10 cellular contexts compared by ENCODE assay signal in genomic region chr15:83654379-83655236, GRCh38. TPM values are rescaled to one million over a fixed set of nuclear protein-coding genes. Genes with fewer than 3 reads are reported as not detected.
DNase-seq lines count a peak whose midpoint lies in the region; ATAC-seq and TF ChIP-seq lines count a peak whose summit lies in the region.
"Had no signal": no experiment of that assay in that cellular context is flagged by ENCODE, and none has a peak within 500 bp of the region (broad histone marks: within the 10 kb centered on the region; RNA-seq: fewer than 3 reads in every experiment).

No MANE protein-coding gene starts in this region.

- H3K27me3 ChIP-seq in RWPE2 (ENCODE audit: insufficient read depth, poor library complexity, severe bottlenecking), result peaks cover 23% of the 10 kb centered on the region
- H3K27me3 ChIP-seq in mesendoderm (ENCODE audit: insufficient read depth, low read length, poor library complexity), result peaks cover 4% of the 10 kb centered on the region
- no peaks in the 10 kb centered on the region for H3K27me3 ChIP-seq in testis

- TF ChIP-seq CTCF in RWPE2 (IDR thresholded peaks at IDR 0.05; ENCODE audit: poor library complexity, severe bottlenecking), result no peak
- no peak for TF ChIP-seq CTCF in fibroblast of mammary gland (conservative IDR thresholded peaks at IDR 0.05; ENCODE audit: control insufficient read depth, insufficient read depth, low read depth, low read length)
- TF ChIP-seq CTCF in testis (IDR thresholded peaks at IDR 0.05), result no peak

- WGBS in mesendoderm (ENCODE audit: extremely low coverage, insufficient coverage, low lambda C conversion rate), result no CpG with 5 or more reads among the region's 67 CpGs
- WGBS in testis, 2 donors, result 5 to 7% methylated on average over 61 to 66 of the region's 67 CpGs

- H3K18ac ChIP-seq in mesendoderm (ENCODE audit: low read length), result no peak overlapping the region

- peak overlapping the region; percentile 54 for H3K9ac ChIP-seq in mesendoderm (ENCODE audit: low read length)

- no peak overlapping the region for H2BK120ac ChIP-seq in mesendoderm (ENCODE audit: low read depth, low read length)

- H3K9me3 ChIP-seq in RWPE2 (ENCODE audit: severe bottlenecking) (no peaks in the 10 kb centered on the region), testis (no peaks in the 10 kb centered on the region)

- H3K27ac ChIP-seq in RWPE2 (ENCODE audit: poor library complexity, severe bottlenecking), result no peak overlapping the region
- H3K27ac ChIP-seq in mesendoderm (ENCODE audit: low read depth, low read length), result no peak overlapping the region
- H3K27ac ChIP-seq in testis, result peak overlapping the region; percentile 50 to 67

- DNase-seq in RWPE2 (ENCODE audit: low spot score) (no peak), fibroblast of mammary gland (ENCODE audit: low read depth) (peak; percentile 7), mesendoderm (peak; percentile 82), testis (peak; percentile 34), NCI-H1417 treated with DMSO at 0.1 percent for 48 hours (lab: John Stamatoyannopoulos, UW) (no peak), NCI-H2107 (lab: John Stamatoyannopoulos, UW) (no peak), dedifferentiated amniotic fluid mesenchymal stem cell (ENCODE audit: extremely low spot score) (no peak), NCI-H1048 (lab: John Stamatoyannopoulos, UW) (no peak)
- DNase-seq: KG1 had no signal

- no peaks in the 10 kb centered on the region for H3K79me1 ChIP-seq in mesendoderm (ENCODE audit: low read length)

- no peak overlapping the region for H2BK15ac ChIP-seq in mesendoderm (replicated peaks; ENCODE audit: low read depth)

- no peaks in the 10 kb centered on the region for H3K79me2 ChIP-seq in mesendoderm (ENCODE audit: control insufficient read depth, insufficient read depth, low read length)

- H2AK5ac ChIP-seq in mesendoderm (ENCODE audit: low read length), result no peak overlapping the region

- TF ChIP-seq POLR2A in testis (IDR thresholded peaks at IDR 0.05), result no peak

- ATAC-seq in RWPE2 (ENCODE audit: low read depth), result 0 out of 3 replicates have a peak, but pooled peaks have one; percentile 8

- peak overlapping the region; percentile 5 for H3K4me2 ChIP-seq in mesendoderm (ENCODE audit: low read length)

- H3K4me3 ChIP-seq in RWPE2 (ENCODE audit: severe bottlenecking), result peak overlapping the region; percentile 44
- H3K4me3 ChIP-seq in fibroblast of mammary gland (ENCODE audit: control insufficient read depth, low read depth, low read length), result no peak overlapping the region
- H3K4me3 ChIP-seq in mesendoderm (ENCODE audit: low read length), result no peak overlapping the region
- H3K4me3 ChIP-seq in testis, result peak overlapping the region; percentile 53 to 71

- H3K56ac ChIP-seq in mesendoderm (ENCODE audit: low read length), result peak overlapping the region; percentile 77

- intact Hi-C loops in testis (cut with DNase I; ENCODE audit: low total_unique reads), result no loop called here

- H4K5ac ChIP-seq in mesendoderm (ENCODE audit: low read length), result no peak overlapping the region

- no peak overlapping the region for H3K23ac ChIP-seq in mesendoderm (ENCODE audit: low read length)

- H3K4me1 ChIP-seq in RWPE2 (ENCODE audit: insufficient read depth, poor library complexity, severe bottlenecking), result no peaks in the 10 kb centered on the region
- H3K4me1 ChIP-seq in mesendoderm (ENCODE audit: control insufficient read depth, low read depth, low read length), result peaks cover 2% of the 10 kb centered on the region
- H3K4me1 ChIP-seq in testis, result no peaks in the 10 kb centered on the region

- no peak overlapping the region for H3K4ac ChIP-seq in mesendoderm (ENCODE audit: low read depth, low read length)

- H3K36me3 ChIP-seq in RWPE2 (ENCODE audit: low read depth), result no peaks in the 10 kb centered on the region
- H3K36me3 ChIP-seq in mesendoderm (ENCODE audit: control insufficient read depth, insufficient read depth, low read length), result no peaks in the 10 kb centered on the region
- no peaks in the 10 kb centered on the region for H3K36me3 ChIP-seq in testis (ENCODE audit: low read depth, missing control alignments)

- no peak overlapping the region for H4K8ac ChIP-seq in mesendoderm (ENCODE audit: low read depth, low read length)

- no peak overlapping the region for H2BK5ac ChIP-seq in mesendoderm (ENCODE audit: low read length)

RNA-seq across cellular contexts. Expression of gene ADAMTSL3, which starts 0.7 kb away (rescaled TPM):
- 0.38 TPM for polyA plus RNA-seq in mesendoderm (2013, experiment 1 of 2)
- polyA plus RNA-seq in mesendoderm (2013, experiment 2 of 2), result 0.49 TPM
- total RNA-seq in testis, result 10 to 100 TPM in 1 of 2 donors, 1 to 10 TPM in 1; 9.4 to 16.4 TPM
- 8.6 TPM for polyA plus RNA-seq in testis (ENCODE audit: insufficient read depth, low read depth, low replicate concordance)
- total RNA-seq: mononuclear cell had no signal

Comparison
In these comparisons a context has a peak if more than half of its experiments do, and no peak if none do; other contexts are left out.
1. DNase-seq: peak in fibroblast of mammary gland (single experiment), mesendoderm (single experiment) and testis (single experiment); none in RWPE2 (single experiment), NCI-H1417 treated with DMSO at 0.1 percent for 48 hours (single experiment), NCI-H2107 (single experiment), dedifferentiated amniotic fluid mesenchymal stem cell (single experiment) and NCI-H1048 (single experiment).
2. H3K27ac ChIP-seq: peak in testis (2 of 2); none in RWPE2 (single experiment) and mesendoderm (single experiment).
3. H3K4me3 ChIP-seq: peak in RWPE2 (single experiment) and testis (2 of 2); none in fibroblast of mammary gland (single experiment) and mesendoderm (single experiment).